In genomic region chr5:113295111-113295539, GRCh38 we compare ENCODE assay signal across 7 cellular contexts.
A peak's percentile ranks its signal among the peaks of the same experiment; 100 is the strongest.
DNase-seq lines count a peak whose midpoint lies in the region; ATAC-seq and TF ChIP-seq lines count a peak whose summit lies in the region.

No MANE protein-coding gene starts in this region.

- H3K27ac ChIP-seq in HL-60 (replicated peaks) (no peak overlapping the region), iPS DF 6.9 (ENCODE audit: low read length) (no peak overlapping the region)

- H3K36me3 Mint-ChIP-seq in activated naive CD4-positive, alpha-beta T cell treated with anti-CD3 and anti-CD28 coated beads, Interleukin-2, amount 50 U/mL, for 72 hours: no peaks in the 10 kb centered on the region
- no peaks in the 10 kb centered on the region for H3K36me3 Mint-ChIP-seq in stimulated activated effector memory CD8-positive, alpha-beta T cell treated with anti-CD3 and anti-CD28 coated beads, Interleukin-12 subunit alpha, Interleukin-12 subunit beta, amount 100 ng/mL, for 72 hours

- H3K9me3 ChIP-seq in iPS DF 6.9 (ENCODE audit: control insufficient read depth, insufficient read depth, low read length): no peaks in the 10 kb centered on the region

- peak overlapping the region; percentile 81 for H3K4me3 Mint-ChIP-seq in stimulated activated effector memory CD8-positive, alpha-beta T cell treated with anti-CD3 and anti-CD28 coated beads, Interleukin-12 subunit alpha, Interleukin-12 subunit beta, amount 100 ng/mL, for 72 hours

- DNase-seq in HL-60 (ENCODE audit: low read depth in 1 of 2, low spot score in 1 of 2): no peak
- DNase-seq in activated naive CD4-positive, alpha-beta T cell treated with anti-CD3 and anti-CD28 coated beads, Interleukin-2, amount 50 U/mL, for 72 hours (ENCODE audit: low spot score in 2 of 2): no peak
- no peak for DNase-seq in iPS DF 6.9 (ENCODE audit: low read depth, low spot score)
- no peak for DNase-seq in stimulated activated effector memory CD8-positive, alpha-beta T cell treated with anti-CD3 and anti-CD28 coated beads, Interleukin-12 subunit alpha, Interleukin-12 subunit beta, amount 100 ng/mL, for 72 hours (ENCODE audit: low spot score in 2 of 2)
- no peak for DNase-seq in NCI-H526 (lab: John Stamatoyannopoulos, UW)
- DNase-seq in HPDE6-E6E7 (ENCODE audit: extremely low spot score): no peak

- peaks cover 7% of the 10 kb centered on the region for H3K27me3 ChIP-seq in HL-60 (ENCODE audit: insufficient read depth, poor library complexity, severe bottlenecking)
- H3K27me3 ChIP-seq in iPS DF 6.9 (ENCODE audit: control insufficient read depth, insufficient read depth, low read length): 0 out of 2 replicates have a peak, but pooled peaks cover 1% of the 10 kb centered on the region

- peaks cover 9% of the 10 kb centered on the region for H3K4me1 ChIP-seq in iPS DF 6.9 (ENCODE audit: control insufficient read depth, insufficient read depth, low read length)

- H3K4me3 ChIP-seq in HL-60 (replicated peaks; ENCODE audit: insufficient read depth, low read length): peak overlapping the region; percentile 39; the same call in 1 of the 2 replicates
- peak overlapping the region; percentile 75; the same call in 1 of the 2 replicates for H3K4me3 ChIP-seq in iPS DF 6.9 (ENCODE audit: low read length)

- no peak for TF ChIP-seq CTCF in HL-60 (IDR thresholded peaks at IDR 0.05; ENCODE audit: insufficient read depth, low read length)

- no peak for ATAC-seq in activated naive CD4-positive, alpha-beta T cell treated with anti-CD3 and anti-CD28 coated beads, Interleukin-2, amount 50 U/mL, for 72 hours
- no peak for ATAC-seq in stimulated activated effector memory CD8-positive, alpha-beta T cell treated with anti-CD3 and anti-CD28 coated beads, Interleukin-12 subunit alpha, Interleukin-12 subunit beta, amount 100 ng/mL, for 72 hours
- no peak for ATAC-seq in HG02840 (IDR thresholded peaks at IDR 0.05; ENCODE audit: low FRiP score, unreplicated experiment)

- WGBS in iPS DF 6.9 (ENCODE audit: insufficient coverage, insufficient read length): no CpG with 5 or more reads among the region's 8 CpGs

- no peaks in the 10 kb centered on the region for H3K36me3 ChIP-seq in iPS DF 6.9 (ENCODE audit: control insufficient read depth, insufficient read depth, low read length)

- peaks cover 16% of the 10 kb centered on the region for H3K4me1 Mint-ChIP-seq in stimulated activated effector memory CD8-positive, alpha-beta T cell treated with anti-CD3 and anti-CD28 coated beads, Interleukin-12 subunit alpha, Interleukin-12 subunit beta, amount 100 ng/mL, for 72 hours

- H3K9me3 Mint-ChIP-seq in activated naive CD4-positive, alpha-beta T cell treated with anti-CD3 and anti-CD28 coated beads, Interleukin-2, amount 50 U/mL, for 72 hours: no peaks in the 10 kb centered on the region
- no peaks in the 10 kb centered on the region for H3K9me3 Mint-ChIP-seq in stimulated activated effector memory CD8-positive, alpha-beta T cell treated with anti-CD3 and anti-CD28 coated beads, Interleukin-12 subunit alpha, Interleukin-12 subunit beta, amount 100 ng/mL, for 72 hours

- H3K27ac Mint-ChIP-seq in activated naive CD4-positive, alpha-beta T cell treated with anti-CD3 and anti-CD28 coated beads, Interleukin-2, amount 50 U/mL, for 72 hours: peak overlapping the region; percentile 41 to 52
- H3K27ac Mint-ChIP-seq in stimulated activated effector memory CD8-positive, alpha-beta T cell treated with anti-CD3 and anti-CD28 coated beads, Interleukin-12 subunit alpha, Interleukin-12 subunit beta, amount 100 ng/mL, for 72 hours: peak overlapping the region; percentile 38
